In the genomic region with DNA sequence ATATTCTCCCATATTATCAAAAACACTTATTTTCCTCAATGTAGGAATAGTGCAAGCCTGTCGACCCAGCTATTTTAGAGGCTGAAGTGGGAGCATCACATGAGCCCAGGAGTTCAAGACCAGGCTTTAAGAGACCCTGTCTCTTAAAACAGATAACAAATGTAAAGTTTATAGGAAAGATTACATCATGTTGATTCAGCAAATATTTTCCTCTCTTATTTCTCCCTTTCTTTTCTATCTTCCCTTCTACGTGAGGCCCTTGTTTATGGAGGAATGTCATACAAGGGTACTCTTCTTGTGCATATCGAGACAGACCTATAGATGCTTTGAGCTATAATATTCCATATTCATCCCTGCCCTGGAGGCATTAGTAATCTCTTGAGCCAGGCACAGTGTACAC, we compare ENCODE assay signal across 32 cellular contexts.
"Had no signal": no experiment of that assay in that cellular context is flagged by ENCODE, and none has a peak within 500 bp of the region (broad histone marks: within the 10 kb centered on the region; RNA-seq: fewer than 3 reads in every experiment).

No MANE protein-coding gene starts in this region.

- H3K4me1 Mint-ChIP-seq: activated CD4-positive, alpha-beta memory T cell treated with anti-CD3 and anti-CD28 coated beads, Interleukin-2, amount 10 ng/mL, durations not matched to agents 7 days and 5 days; activated CD8-positive, alpha-beta memory T cell treated with anti-CD3 and anti-CD28 coated beads, Interleukin-2, amount 10 ng/mL, durations not matched to agents 7 days and 5 days; activated naive CD4-positive, alpha-beta T cell treated with anti-CD3 and anti-CD28 coated beads, Interleukin-2, amount 10 ng/mL, durations not matched to agents 7 days and 5 days; activated naive CD8-positive, alpha-beta T cell treated with anti-CD3 and anti-CD28 coated beads, Interleukin-2, amount 50 U/mL, for 24 hours had no signal

- H3K36me3 ChIP-seq: brain microvascular endothelial cell, Peyer's patch had no signal

- H3K36me3 Mint-ChIP-seq: activated CD8-positive, alpha-beta memory T cell treated with anti-CD3 and anti-CD28 coated beads, Interleukin-2, amount 10 ng/mL, durations not matched to agents 7 days and 5 days; activated naive CD4-positive, alpha-beta T cell treated with anti-CD3 and anti-CD28 coated beads, Interleukin-2, amount 10 ng/mL, durations not matched to agents 7 days and 5 days; activated naive CD8-positive, alpha-beta T cell had no signal

- H3K27me3 Mint-ChIP-seq: activated CD4-positive, alpha-beta memory T cell treated with anti-CD3 and anti-CD28 coated beads, Interleukin-2, amount 10 ng/mL, durations not matched to agents 7 days and 5 days; activated CD8-positive, alpha-beta memory T cell treated with anti-CD3 and anti-CD28 coated beads, Interleukin-2, amount 10 ng/mL, durations not matched to agents 7 days and 5 days; activated naive CD4-positive, alpha-beta T cell treated with anti-CD3 and anti-CD28 coated beads, Interleukin-2, amount 10 ng/mL, durations not matched to agents 7 days and 5 days; activated naive CD8-positive, alpha-beta T cell; activated naive CD8-positive, alpha-beta T cell treated with anti-CD3 and anti-CD28 coated beads, Interleukin-2, amount 50 U/mL, for 24 hours had no signal

- H3K27ac Mint-ChIP-seq: activated CD4-positive, alpha-beta memory T cell treated with anti-CD3 and anti-CD28 coated beads, Interleukin-2, amount 10 ng/mL, durations not matched to agents 7 days and 5 days; activated CD8-positive, alpha-beta memory T cell treated with anti-CD3 and anti-CD28 coated beads, Interleukin-2, amount 10 ng/mL, durations not matched to agents 7 days and 5 days; activated naive CD4-positive, alpha-beta T cell treated with anti-CD3 and anti-CD28 coated beads, Interleukin-2, amount 10 ng/mL, durations not matched to agents 7 days and 5 days; activated naive CD8-positive, alpha-beta T cell; activated naive CD8-positive, alpha-beta T cell treated with anti-CD3 and anti-CD28 coated beads, Interleukin-2, amount 50 U/mL, for 24 hours had no signal

- DNase-seq: activated CD4-positive, alpha-beta memory T cell treated with anti-CD3 and anti-CD28 coated beads, Interleukin-2, amount 10 ng/mL, durations not matched to agents 7 days and 5 days; activated CD4-positive, alpha-beta T cell treated with anti-CD3 and anti-CD28 coated beads for 1 hour; activated CD4-positive, alpha-beta T cell treated with anti-CD3 and anti-CD28 coated beads for 48 hours; activated CD4-positive, CD25-positive, alpha-beta regulatory T cell; activated CD8-positive, alpha-beta memory T cell treated with anti-CD3 and anti-CD28 coated beads for 24 hours; activated CD8-positive, alpha-beta memory T cell treated with anti-CD3 and anti-CD28 coated beads, Interleukin-2, amount 10 ng/mL, durations not matched to agents 7 days and 5 days; activated CD8-positive, alpha-beta memory T cell treated with anti-CD3 and anti-CD28 coated beads, Interleukin-2, amount 50 U/mL, for 48 hours; activated effector memory CD4-positive, alpha-beta T cell treated with Interleukin-2 at 50 U/mL for 16 hours; activated naive CD4-positive, alpha-beta T cell treated with anti-CD3 and anti-CD28 coated beads, Interleukin-2, amount 10 ng/mL, durations not matched to agents 7 days and 5 days; activated naive CD8-positive, alpha-beta T cell treated with anti-CD3 and anti-CD28 coated beads, Interleukin-2, amount 50 U/mL, for 24 hours; activated T-cell treated with anti-CD3 and anti-CD28 coated beads, Interleukin-2, amount 50 U/mL, for 48 hours; anterior cingulate cortex; brain microvascular endothelial cell; central memory CD4-positive, alpha-beta T cell; NCI-H1105; NCI-H1417 treated with DMSO at 0.1 percent for 48 hours; NCI-H187 treated with DMSO at 0.1 percent for 48 hours; NCI-H2081; NCI-H226; NCI-H446 treated with DMSO at 0.1 percent for 48 hours; NCI-H524 treated with DMSO at 0.1 percent for 48 hours; PC-3; Peyer's patch; RPMI8226; SIG-M5; SW 1271; T-helper 1 cell; T-helper 2 cell; T-helper 9 cell had no signal

- H3K4me3 Mint-ChIP-seq: activated CD4-positive, alpha-beta memory T cell treated with anti-CD3 and anti-CD28 coated beads, Interleukin-2, amount 10 ng/mL, durations not matched to agents 7 days and 5 days; activated CD8-positive, alpha-beta memory T cell treated with anti-CD3 and anti-CD28 coated beads, Interleukin-2, amount 10 ng/mL, durations not matched to agents 7 days and 5 days; activated naive CD4-positive, alpha-beta T cell treated with anti-CD3 and anti-CD28 coated beads, Interleukin-2, amount 10 ng/mL, durations not matched to agents 7 days and 5 days; activated naive CD8-positive, alpha-beta T cell; activated naive CD8-positive, alpha-beta T cell treated with anti-CD3 and anti-CD28 coated beads, Interleukin-2, amount 50 U/mL, for 24 hours had no signal

- ATAC-seq: activated CD8-positive, alpha-beta memory T cell treated with anti-CD3 and anti-CD28 coated beads, Interleukin-2, amount 10 ng/mL, durations not matched to agents 7 days and 5 days; activated naive CD8-positive, alpha-beta T cell treated with anti-CD3 and anti-CD28 coated beads, Interleukin-2, amount 50 U/mL, for 24 hours; PC-3 had no signal

- H3K27me3 ChIP-seq: brain microvascular endothelial cell, Peyer's patch had no signal

- H3K4me3 ChIP-seq: Peyer's patch had no signal

- H3K9me3 ChIP-seq: Peyer's patch had no signal

- H3K27ac ChIP-seq: brain microvascular endothelial cell, Peyer's patch, VCaP had no signal

- H3K9me3 Mint-ChIP-seq: activated CD4-positive, alpha-beta memory T cell treated with anti-CD3 and anti-CD28 coated beads, Interleukin-2, amount 10 ng/mL, durations not matched to agents 7 days and 5 days; activated naive CD4-positive, alpha-beta T cell treated with anti-CD3 and anti-CD28 coated beads, Interleukin-2, amount 10 ng/mL, durations not matched to agents 7 days and 5 days; activated naive CD8-positive, alpha-beta T cell treated with anti-CD3 and anti-CD28 coated beads, Interleukin-2, amount 50 U/mL, for 24 hours had no signal

- FAIRE-seq: colon had no signal
